Comparison of ENCODE assay signal across 1 cellular context in genomic region chr12:122544537-122544936, GRCh38.
TF ChIP-seq lines count a peak whose summit lies in the region.

No MANE protein-coding gene starts in this region.

TF ChIP-seq in GM12878, 131 proteins besides CTCF, POLR2A, EP300 and RAD21 (continued from another document):
- no peak for TF ChIP-seq NKRF (conservative IDR thresholded peaks at IDR 0.05)
- 0 out of 2 replicates have a peak, but pooled peaks have one; percentile 38 for TF ChIP-seq MLLT1 (IDR thresholded peaks at IDR 0.05)
- TF ChIP-seq TCF7 (IDR thresholded peaks at IDR 0.05; ENCODE audit: borderline replicate concordance) = no peak
- TF ChIP-seq SKIL (IDR thresholded peaks at IDR 0.05; ENCODE audit: low read depth, poor library complexity, severe bottlenecking) = peak; percentile 33
- no peak for TF ChIP-seq SPI1 (IDR thresholded peaks at IDR 0.05; ENCODE audit: borderline replicate concordance, insufficient read depth, low read depth, low read length)
- no peak for TF ChIP-seq MYB (IDR thresholded peaks at IDR 0.05; ENCODE audit: borderline replicate concordance, low read depth, low read length)
- no peak for TF ChIP-seq IKZF1 (conservative IDR thresholded peaks at IDR 0.05)
- TF ChIP-seq BCLAF1 (IDR thresholded peaks at IDR 0.05) = no peak
- no peak for TF ChIP-seq CEBPZ (IDR thresholded peaks at IDR 0.05; ENCODE audit: low read depth, low read length)
- TF ChIP-seq RUNX3 (IDR thresholded peaks at IDR 0.05; ENCODE audit: low read length) = peak; percentile 90
- TF ChIP-seq PML (IDR thresholded peaks at IDR 0.05; ENCODE audit: low read length) = no peak
- TF ChIP-seq ATF3 (IDR thresholded peaks at IDR 0.05; ENCODE audit: borderline replicate concordance, extremely low read depth, low read depth, low read length) = no peak
- TF ChIP-seq IRF3 (IDR thresholded peaks at IDR 0.05) = no peak
- TF ChIP-seq SREBF1 (IDR thresholded peaks at IDR 0.05; ENCODE audit: low read length) = no peak
- TF ChIP-seq FOXK2 (IDR thresholded peaks at IDR 0.05) = no peak
- no peak for TF ChIP-seq LARP7 (IDR thresholded peaks at IDR 0.05)
- TF ChIP-seq KDM1A (IDR thresholded peaks at IDR 0.05; ENCODE audit: borderline replicate concordance) = no peak
- no peak for TF ChIP-seq BRCA1 (IDR thresholded peaks at IDR 0.05; ENCODE audit: low read depth, low read length)
- no peak for TF ChIP-seq ESRRA (IDR thresholded peaks at IDR 0.05; ENCODE audit: low read length)
- 0 out of 2 replicates have a peak, but pooled peaks have one; percentile 26 for TF ChIP-seq CREM (IDR thresholded peaks at IDR 0.05; ENCODE audit: low read depth)
- TF ChIP-seq ETV6 (conservative IDR thresholded peaks at IDR 0.05 in 1 of 2, IDR thresholded peaks at IDR 0.05 in 1 of 2; ENCODE audit: borderline replicate concordance in 1 of 2, low read depth in 1 of 2) = no peak
- no peak for TF ChIP-seq CHD4 (IDR thresholded peaks at IDR 0.05)
